1 cellular context compared by ENCODE assay signal in the genomic region with DNA sequence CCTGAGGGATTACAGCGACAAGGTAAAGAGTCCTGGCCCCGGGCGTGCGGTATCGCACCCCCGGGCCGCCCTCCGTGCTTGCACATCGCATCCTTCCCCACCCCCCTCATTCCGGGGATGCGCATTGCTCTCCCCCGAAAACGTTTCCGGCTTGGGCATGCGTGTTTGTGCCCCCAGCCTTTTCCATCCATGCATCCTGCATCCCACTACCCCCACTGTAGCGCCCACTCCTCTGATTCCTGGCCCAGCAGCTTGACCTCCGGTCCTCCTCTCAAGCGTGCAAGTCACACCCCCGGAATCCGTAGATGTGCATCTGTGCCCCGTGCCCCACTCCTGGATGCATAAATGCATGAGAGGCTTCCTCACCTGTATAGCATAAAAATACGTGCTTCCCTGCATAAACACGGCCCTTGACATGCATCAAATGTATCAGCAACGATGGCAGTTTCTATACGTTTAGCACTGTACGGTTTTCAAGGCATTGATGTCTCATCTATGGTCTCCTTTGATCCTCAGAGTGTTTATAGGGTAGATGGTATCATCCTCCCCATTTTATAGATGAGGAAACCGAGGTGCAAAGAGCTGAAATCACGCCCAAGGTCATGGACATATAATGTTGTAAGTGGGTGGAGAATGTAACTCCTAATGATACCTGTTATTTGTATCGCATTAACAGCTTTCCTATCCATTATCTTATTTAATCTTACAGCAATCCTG.
TF ChIP-seq lines count a peak whose summit lies in the region.

No MANE protein-coding gene starts in this region.

TF ChIP-seq in endothelial cell of umbilical vein, 7 proteins besides CTCF, POLR2A, EP300 and RAD21:
- no peak for TF ChIP-seq MYC (IDR thresholded peaks at IDR 0.05; ENCODE audit: low read depth, low read length)
- TF ChIP-seq EZH2 (IDR thresholded peaks at IDR 0.05; ENCODE audit: borderline replicate concordance, low read depth, low read length, severe bottlenecking) = no peak
- no peak for TF ChIP-seq FOS (IDR thresholded peaks at IDR 0.05; ENCODE audit: borderline replicate concordance, insufficient read depth, low read length)
- TF ChIP-seq GATA2 (IDR thresholded peaks at IDR 0.05; ENCODE audit: insufficient read depth, insufficient read length, low read depth, low read length) = no peak
- TF ChIP-seq JUN (IDR thresholded peaks at IDR 0.05; ENCODE audit: borderline replicate concordance, insufficient read depth, insufficient read length, low read depth) = no peak
- no peak for TF ChIP-seq POLR2AphosphoS5 (IDR thresholded peaks at IDR 0.05; ENCODE audit: insufficient read depth, low read depth, low read length)
- TF ChIP-seq MAX (IDR thresholded peaks at IDR 0.05; ENCODE audit: insufficient read depth, insufficient read length) = no peak
